9 cellular contexts compared by ENCODE assay signal in the genomic region with DNA sequence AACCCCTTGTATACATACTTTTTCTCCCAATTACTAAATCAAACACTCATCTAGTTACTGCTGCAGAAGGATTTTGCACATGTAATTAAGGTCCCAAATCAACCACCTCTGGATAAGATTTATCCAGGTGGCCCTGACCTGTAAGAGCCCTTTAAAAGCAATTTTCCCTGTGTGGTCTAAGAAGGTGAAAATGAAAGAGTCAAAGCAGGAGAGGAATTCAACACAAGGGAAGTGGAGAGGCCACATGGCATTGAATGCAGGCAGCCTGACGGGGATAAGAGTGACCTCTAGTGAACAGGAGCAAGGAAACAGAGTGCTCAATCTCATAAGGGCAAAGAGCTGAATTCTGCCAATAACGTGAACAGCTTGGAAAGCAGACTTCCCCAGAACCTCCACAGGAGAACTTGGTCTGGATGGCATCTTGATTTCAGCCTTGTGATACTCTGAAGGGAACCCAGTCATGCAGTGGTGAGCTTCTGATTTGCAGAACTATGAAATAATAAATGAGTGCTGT. TPM values are rescaled to one million over a fixed set of nuclear protein-coding genes. Genes with fewer than 3 reads are reported as not detected.
A peak's percentile ranks its signal among the peaks of the same experiment; 100 is the strongest.
DNase-seq lines count a peak whose midpoint lies in the region; ATAC-seq and TF ChIP-seq lines count a peak whose summit lies in the region.
"Had no signal": no experiment of that assay in that cellular context is flagged by ENCODE, and none has a peak within 500 bp of the region (broad histone marks: within the 10 kb centered on the region; RNA-seq: fewer than 3 reads in every experiment).

No MANE protein-coding gene starts in this region.

- H3K27ac Mint-ChIP-seq in activated CD8-positive, alpha-beta memory T cell treated with anti-CD3 and anti-CD28 coated beads, Interleukin-2, amount 10 ng/mL, durations not matched to agents 7 days and 5 days = peak overlapping the region; percentile 41
- peak overlapping the region; percentile 50 to 58 for H3K27ac Mint-ChIP-seq in T-cell

- DNase-seq in activated CD8-positive, alpha-beta memory T cell treated with anti-CD3 and anti-CD28 coated beads, Interleukin-2, amount 10 ng/mL, durations not matched to agents 7 days and 5 days = peak; percentile 43
- no peak for DNase-seq in activated CD8-positive, alpha-beta memory T cell treated with anti-CD3 and anti-CD28 coated beads for 24 hours
- DNase-seq in KBM-7 (peak; percentile 69), T-cell (peak in 14 of 34 experiments; percentile 3 to 21 (median 8)), fibroblast of pulmonary artery (ENCODE audit: low read depth) (peak; percentile 34), retinal pigment epithelial cell (ENCODE audit: low read depth) (no peak)

- H3K4me3 ChIP-seq in fibroblast of pulmonary artery (replicated peaks; ENCODE audit: low read depth, low read length) = no peak overlapping the region
- H3K4me3 ChIP-seq in retinal pigment epithelial cell (ENCODE audit: low read length) = no peak overlapping the region
- H3K4me3 ChIP-seq: dorsolateral prefrontal cortex had no signal

- peak; percentile 32 for TF ChIP-seq CTCF in fibroblast of pulmonary artery (IDR thresholded peaks at IDR 0.05; ENCODE audit: low read length, missing control alignments)
- peak; percentile 35 for TF ChIP-seq CTCF in retinal pigment epithelial cell (conservative IDR thresholded peaks at IDR 0.05; ENCODE audit: low read depth, low read length)

- H3K27me3 Mint-ChIP-seq in activated CD8-positive, alpha-beta memory T cell treated with anti-CD3 and anti-CD28 coated beads, Interleukin-2, amount 10 ng/mL, durations not matched to agents 7 days and 5 days = no peaks in the 10 kb centered on the region
- no peaks in the 10 kb centered on the region for H3K27me3 Mint-ChIP-seq in T-cell

- CTCF ChIA-PET in activated CD8-positive, alpha-beta memory T cell treated with anti-CD3 and anti-CD28 coated beads, Interleukin-2, amount 10 ng/mL, durations not matched to agents 7 days and 5 days (lab: Charles Lee) = interaction anchor here (0.6 to 2.2 kb wide), 8 partner anchors 9 to 103 kb away, joined by 3 to 5 read pairs (median 3); no protein-coding TSS in a partner anchor
- CTCF ChIA-PET in T-cell (lab: Charles Lee) = interaction anchor here (0.6 to 2.3 kb wide), 11 partner anchors 11 to 242 kb away, joined by 3 to 23 read pairs (median 4); no protein-coding TSS in a partner anchor

- POLR2A ChIA-PET in T-cell (lab: Charles Lee) = interaction anchor here in 1 of 2 donors (1.0 to 1.3 kb wide), 3 partner anchors 9 to 56 kb away, joined by 3 to 5 read pairs (median 5); no protein-coding TSS in a partner anchor

- H3K36me3 Mint-ChIP-seq in activated CD8-positive, alpha-beta memory T cell treated with anti-CD3 and anti-CD28 coated beads, Interleukin-2, amount 10 ng/mL, durations not matched to agents 7 days and 5 days = peaks cover 24% of the 10 kb centered on the region
- H3K36me3 Mint-ChIP-seq in T-cell = peaks cover 12% of the 10 kb centered on the region

- peak; percentile 72 for ATAC-seq in activated CD8-positive, alpha-beta memory T cell treated with anti-CD3 and anti-CD28 coated beads, Interleukin-2, amount 10 ng/mL, durations not matched to agents 7 days and 5 days
- peak; percentile 87 for ATAC-seq in GM21619 (IDR thresholded peaks at IDR 0.05; ENCODE audit: unreplicated experiment)
- peak; percentile 64 to 89 (median 72) for ATAC-seq in T-cell (replicated peaks in 1 of 4)
- ATAC-seq in HG03039 (IDR thresholded peaks at IDR 0.05; ENCODE audit: unreplicated experiment) = no peak

- in situ Hi-C loops in KBM-7 (cut with MboI; ENCODE audit: low pct_unique_long_range_greater_than_20kb, low sequenced_read_pairs) = no loop called here

- H3K4me3 Mint-ChIP-seq in activated CD8-positive, alpha-beta memory T cell treated with anti-CD3 and anti-CD28 coated beads, Interleukin-2, amount 10 ng/mL, durations not matched to agents 7 days and 5 days = no peak overlapping the region
- H3K4me3 Mint-ChIP-seq in T-cell = peak overlapping the region in 2 of 3 donors; percentile 19 to 22

- H3K9me3 Mint-ChIP-seq in activated CD8-positive, alpha-beta memory T cell treated with anti-CD3 and anti-CD28 coated beads, Interleukin-2, amount 10 ng/mL, durations not matched to agents 7 days and 5 days (ENCODE audit: low read depth) = peaks cover 5% of the 10 kb centered on the region
- H3K9me3 Mint-ChIP-seq in T-cell = peaks cover 0 to 3% (median 0%) of the 10 kb centered on the region in 3 donors

- H3K4me1 Mint-ChIP-seq in activated CD8-positive, alpha-beta memory T cell treated with anti-CD3 and anti-CD28 coated beads, Interleukin-2, amount 10 ng/mL, durations not matched to agents 7 days and 5 days = peaks cover 53% of the 10 kb centered on the region
- H3K4me1 Mint-ChIP-seq in T-cell = peaks cover 96 to 99% (median 98%) of the 10 kb centered on the region in 3 donors

RNA-seq across cellular contexts. Expression of a gene that starts 27.2 kb away (rescaled TPM):
- 10 to 100 TPM; 58.6 to 86.4 TPM for total RNA-seq in activated CD8-positive, alpha-beta memory T cell treated with anti-CD3 and anti-CD28 coated beads, Interleukin-2, amount 10 ng/mL, durations not matched to agents 7 days and 5 days
- 10 to 100 TPM; 53.2 to 65.0 (median 57.7) TPM for total RNA-seq in T-cell

Comparison
In these comparisons a context has a peak if more than half of its experiments do, and no peak if none do; other contexts are left out.
1. DNase-seq: peak in activated CD8-positive, alpha-beta memory T cell treated with anti-CD3 and anti-CD28 coated beads, Interleukin-2, amount 10 ng/mL, durations not matched to agents 7 days and 5 days (single experiment), KBM-7 (single experiment) and fibroblast of pulmonary artery (single experiment); none in activated CD8-positive, alpha-beta memory T cell treated with anti-CD3 and anti-CD28 coated beads for 24 hours (single experiment) and retinal pigment epithelial cell (single experiment).